16 cellular contexts compared by ENCODE assay signal in genomic region chr1:38444770-38445442, GRCh38.
"Had no signal": no experiment of that assay in that cellular context is flagged by ENCODE, and none has a peak within 500 bp of the region (broad histone marks: within the 10 kb centered on the region; RNA-seq: fewer than 3 reads in every experiment).

No MANE protein-coding gene starts in this region.

- H3K27ac ChIP-seq: dorsolateral prefrontal cortex, gastrocnemius medialis, heart right ventricle, spleen had no signal

- H3K36me3 ChIP-seq: gastrocnemius medialis, heart right ventricle, spleen had no signal

- ATAC-seq: activated naive CD8-positive, alpha-beta T cell treated with anti-CD3 and anti-CD28 coated beads, Interleukin-2, amount 50 U/mL, for 24 hours; activated T-helper 17 cell treated with anti-CD3 and anti-CD28 coated beads, Interleukin-2, amount 50 U/mL, for 72 hours; gastrocnemius medialis; heart right ventricle; left lobe of liver; naive thymus-derived CD4-positive, alpha-beta T cell; right cardiac atrium; stimulated activated naive CD8-positive, alpha-beta T cell treated with anti-CD3 and anti-CD28 coated beads, Interleukin-15, amount 100 ng/mL, for 72 hours had no signal

- H3K4me3 ChIP-seq: dorsolateral prefrontal cortex, gastrocnemius medialis, heart right ventricle, spleen had no signal

- H3K4me1 ChIP-seq: gastrocnemius medialis, heart right ventricle, spleen had no signal

- DNase-seq: activated CD4-positive, alpha-beta T cell treated with anti-CD3 and anti-CD28 coated beads for 1 hour; activated CD4-positive, alpha-beta T cell treated with anti-CD3 and anti-CD28 coated beads, Interleukin-2, amount 50 U/mL, for 4 hours; activated naive CD4-positive, alpha-beta T cell treated with Interleukin-2 at 50 U/mL for 16 hours; activated naive CD8-positive, alpha-beta T cell treated with anti-CD3 and anti-CD28 coated beads, Interleukin-2, amount 50 U/mL, for 24 hours; aorta; dorsolateral prefrontal cortex; gastrocnemius medialis; heart right ventricle; naive thymus-derived CD4-positive, alpha-beta T cell; nucleus accumbens; right cardiac atrium; spleen; stimulated activated naive CD8-positive, alpha-beta T cell treated with anti-CD3 and anti-CD28 coated beads, Interleukin-15, amount 100 ng/mL, for 72 hours; T1000 had no signal
